ENCODE assay signal across 20 cellular contexts in the genomic region with DNA sequence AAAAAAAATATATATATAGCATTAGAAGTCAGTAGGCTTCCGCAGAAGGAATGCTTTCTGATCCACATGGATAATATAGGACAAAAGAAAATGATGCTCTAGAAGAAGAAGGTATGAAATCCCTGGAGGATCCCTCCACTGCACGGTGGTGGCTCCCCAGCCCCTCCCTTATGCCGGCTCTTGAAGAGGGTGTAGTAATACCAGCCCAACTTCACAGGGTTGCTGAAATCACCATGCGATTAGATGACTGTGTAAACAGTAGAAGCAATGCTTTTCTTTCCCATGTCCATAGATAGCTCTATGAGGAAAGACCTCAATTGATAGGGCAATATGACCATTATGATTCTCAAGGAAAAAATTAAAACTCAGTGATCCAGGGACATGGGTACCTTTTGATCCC.
"Had no signal": no experiment of that assay in that cellular context is flagged by ENCODE, and none has a peak within 500 bp of the region (broad histone marks: within the 10 kb centered on the region; RNA-seq: fewer than 3 reads in every experiment).

No MANE protein-coding gene starts in this region.

- H3K4me3 ChIP-seq: SJSA1, SK-N-MC had no signal

- H3K9me3 ChIP-seq: SJSA1 had no signal

- H3K27me3 ChIP-seq: SJSA1 had no signal

- H3K36me3 ChIP-seq: SJSA1 had no signal

- DNase-seq: KBM-7, MV-4-11, NCI-H1048, NCI-H1105, NCI-H1417, NCI-H1436 treated with DMSO at 0.1 percent for 48 hours, NCI-H1694, NCI-H187 treated with DMSO at 0.1 percent for 48 hours, NCI-H2081 treated with DMSO at 0.1 percent for 48 hours, NCI-H2171, NCI-H226, NCI-H446, NCI-H524, NCI-H526 treated with DMSO at 0.1 percent for 48 hours, NCI-H774, Right ventricle myocardium superior, RPMI8226, SIG-M5 had no signal

- H3K27ac ChIP-seq: SJSA1, SK-N-MC had no signal
